1 cellular context compared by ENCODE assay signal in the genomic region with DNA sequence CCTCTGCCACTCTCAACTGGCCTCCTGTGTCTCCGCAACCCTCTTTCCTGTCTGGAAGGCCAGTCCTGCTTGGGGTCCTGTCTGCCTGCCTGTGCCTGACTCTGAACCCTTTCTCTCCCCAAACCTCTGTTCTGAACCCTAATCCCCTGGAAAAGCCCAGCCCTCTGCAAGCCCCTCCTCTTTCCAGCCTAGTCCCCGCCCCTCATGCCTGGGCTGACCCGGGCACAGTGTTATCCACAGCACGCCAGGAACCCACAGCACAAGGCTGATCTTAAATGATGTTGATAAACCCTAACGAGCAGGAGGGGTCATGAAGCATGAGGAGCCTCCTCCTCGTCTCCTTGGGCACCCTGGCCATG.
TF ChIP-seq lines count a peak whose summit lies in the region.

A gene (minus strand): TSS at position 115 of the 359 bp plus-strand sequence. CDS start 153 bp downstream, outside the sequence.

TF ChIP-seq in GM23338, 12 proteins besides CTCF, POLR2A, EP300 and RAD21 (continued from another document):
- TF ChIP-seq, protein P1, sequence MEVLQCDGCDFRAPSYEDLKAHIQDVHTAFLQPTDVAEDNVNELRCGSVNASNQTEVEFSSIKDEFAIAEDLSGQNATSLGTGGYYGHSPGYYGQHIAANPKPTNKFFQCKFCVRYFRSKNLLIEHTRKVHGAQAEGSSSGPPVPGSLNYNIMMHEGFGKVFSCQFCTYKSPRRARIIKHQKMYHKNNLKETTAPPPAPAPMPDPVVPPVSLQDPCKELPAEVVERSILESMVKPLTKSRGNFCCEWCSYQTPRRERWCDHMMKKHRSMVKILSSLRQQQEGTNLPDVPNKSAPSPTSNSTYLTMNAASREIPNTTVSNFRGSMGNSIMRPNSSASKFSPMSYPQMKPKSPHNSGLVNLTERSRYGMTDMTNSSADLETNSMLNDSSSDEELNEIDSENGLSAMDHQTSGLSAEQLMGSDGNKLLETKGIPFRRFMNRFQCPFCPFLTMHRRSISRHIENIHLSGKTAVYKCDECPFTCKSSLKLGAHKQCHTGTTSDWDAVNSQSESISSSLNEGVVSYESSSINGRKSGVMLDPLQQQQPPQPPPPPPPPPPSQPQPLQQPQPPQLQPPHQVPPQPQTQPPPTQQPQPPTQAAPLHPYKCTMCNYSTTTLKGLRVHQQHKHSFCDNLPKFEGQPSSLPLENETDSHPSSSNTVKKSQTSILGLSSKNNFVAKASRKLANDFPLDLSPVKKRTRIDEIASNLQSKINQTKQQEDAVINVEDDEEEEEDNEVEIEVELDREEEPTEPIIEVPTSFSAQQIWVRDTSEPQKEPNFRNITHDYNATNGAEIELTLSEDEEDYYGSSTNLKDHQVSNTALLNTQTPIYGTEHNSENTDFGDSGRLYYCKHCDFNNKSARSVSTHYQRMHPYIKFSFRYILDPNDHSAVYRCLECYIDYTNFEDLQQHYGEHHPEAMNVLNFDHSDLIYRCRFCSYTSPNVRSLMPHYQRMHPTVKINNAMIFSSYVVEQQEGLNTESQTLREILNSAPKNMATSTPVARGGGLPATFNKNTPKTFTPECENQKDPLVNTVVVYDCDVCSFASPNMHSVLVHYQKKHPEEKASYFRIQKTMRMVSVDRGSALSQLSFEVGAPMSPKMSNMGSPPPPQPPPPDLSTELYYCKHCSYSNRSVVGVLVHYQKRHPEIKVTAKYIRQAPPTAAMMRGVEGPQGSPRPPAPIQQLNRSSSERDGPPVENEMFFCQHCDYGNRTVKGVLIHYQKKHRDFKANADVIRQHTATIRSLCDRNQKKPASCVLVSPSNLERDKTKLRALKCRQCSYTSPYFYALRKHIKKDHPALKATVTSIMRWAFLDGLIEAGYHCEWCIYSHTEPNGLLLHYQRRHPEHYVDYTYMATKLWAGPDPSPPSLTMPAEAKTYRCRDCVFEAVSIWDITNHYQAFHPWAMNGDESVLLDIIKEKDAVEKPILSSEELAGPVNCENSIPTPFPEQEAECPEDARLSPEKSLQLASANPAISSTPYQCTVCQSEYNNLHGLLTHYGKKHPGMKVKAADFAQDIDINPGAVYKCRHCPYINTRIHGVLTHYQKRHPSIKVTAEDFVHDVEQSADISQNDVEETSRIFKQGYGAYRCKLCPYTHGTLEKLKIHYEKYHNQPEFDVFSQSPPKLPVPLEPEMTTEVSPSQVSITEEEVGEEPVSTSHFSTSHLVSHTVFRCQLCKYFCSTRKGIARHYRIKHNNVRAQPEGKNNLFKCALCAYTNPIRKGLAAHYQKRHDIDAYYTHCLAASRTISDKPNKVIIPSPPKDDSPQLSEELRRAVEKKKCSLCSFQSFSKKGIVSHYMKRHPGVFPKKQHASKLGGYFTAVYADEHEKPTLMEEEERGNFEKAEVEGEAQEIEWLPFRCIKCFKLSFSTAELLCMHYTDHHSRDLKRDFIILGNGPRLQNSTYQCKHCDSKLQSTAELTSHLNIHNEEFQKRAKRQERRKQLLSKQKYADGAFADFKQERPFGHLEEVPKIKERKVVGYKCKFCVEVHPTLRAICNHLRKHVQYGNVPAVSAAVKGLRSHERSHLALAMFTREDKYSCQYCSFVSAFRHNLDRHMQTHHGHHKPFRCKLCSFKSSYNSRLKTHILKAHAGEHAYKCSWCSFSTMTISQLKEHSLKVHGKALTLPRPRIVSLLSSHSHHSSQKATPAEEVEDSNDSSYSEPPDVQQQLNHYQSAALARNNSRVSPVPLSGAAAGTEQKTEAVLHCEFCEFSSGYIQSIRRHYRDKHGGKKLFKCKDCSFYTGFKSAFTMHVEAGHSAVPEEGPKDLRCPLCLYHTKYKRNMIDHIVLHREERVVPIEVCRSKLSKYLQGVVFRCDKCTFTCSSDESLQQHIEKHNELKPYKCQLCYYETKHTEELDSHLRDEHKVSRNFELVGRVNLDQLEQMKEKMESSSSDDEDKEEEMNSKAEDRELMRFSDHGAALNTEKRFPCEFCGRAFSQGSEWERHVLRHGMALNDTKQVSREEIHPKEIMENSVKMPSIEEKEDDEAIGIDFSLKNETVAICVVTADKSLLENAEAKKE (CRISPR knock-in tag; IDR thresholded peaks at IDR 0.05): no peak
- no peak for TF ChIP-seq EZH2 (IDR thresholded peaks at IDR 0.05; ENCODE audit: low read depth, unreplicated experiment)
- TF ChIP-seq CREB1 (CRISPR knock-in tag; IDR thresholded peaks at IDR 0.05; ENCODE audit: low read depth): no peak
- TF ChIP-seq POLR2AphosphoS5 (IDR thresholded peaks at IDR 0.05; ENCODE audit: low read depth): no peak
- no peak for TF ChIP-seq ZNF114 (CRISPR knock-in tag; IDR thresholded peaks at IDR 0.05)
- TF ChIP-seq STAT1 (IDR thresholded peaks at IDR 0.05; ENCODE audit: unreplicated experiment): no peak
- TF ChIP-seq NANOG (IDR thresholded peaks at IDR 0.05; ENCODE audit: borderline replicate concordance): no peak
- TF ChIP-seq JUNB (IDR thresholded peaks at IDR 0.05; ENCODE audit: unreplicated experiment): no peak
- TF ChIP-seq ZNF331 (CRISPR knock-in tag; IDR thresholded peaks at IDR 0.05; ENCODE audit: low read depth): no peak
- TF ChIP-seq EZH2phosphoT487 (IDR thresholded peaks at IDR 0.05; ENCODE audit: unreplicated experiment): no peak
- TF ChIP-seq, protein P2, sequence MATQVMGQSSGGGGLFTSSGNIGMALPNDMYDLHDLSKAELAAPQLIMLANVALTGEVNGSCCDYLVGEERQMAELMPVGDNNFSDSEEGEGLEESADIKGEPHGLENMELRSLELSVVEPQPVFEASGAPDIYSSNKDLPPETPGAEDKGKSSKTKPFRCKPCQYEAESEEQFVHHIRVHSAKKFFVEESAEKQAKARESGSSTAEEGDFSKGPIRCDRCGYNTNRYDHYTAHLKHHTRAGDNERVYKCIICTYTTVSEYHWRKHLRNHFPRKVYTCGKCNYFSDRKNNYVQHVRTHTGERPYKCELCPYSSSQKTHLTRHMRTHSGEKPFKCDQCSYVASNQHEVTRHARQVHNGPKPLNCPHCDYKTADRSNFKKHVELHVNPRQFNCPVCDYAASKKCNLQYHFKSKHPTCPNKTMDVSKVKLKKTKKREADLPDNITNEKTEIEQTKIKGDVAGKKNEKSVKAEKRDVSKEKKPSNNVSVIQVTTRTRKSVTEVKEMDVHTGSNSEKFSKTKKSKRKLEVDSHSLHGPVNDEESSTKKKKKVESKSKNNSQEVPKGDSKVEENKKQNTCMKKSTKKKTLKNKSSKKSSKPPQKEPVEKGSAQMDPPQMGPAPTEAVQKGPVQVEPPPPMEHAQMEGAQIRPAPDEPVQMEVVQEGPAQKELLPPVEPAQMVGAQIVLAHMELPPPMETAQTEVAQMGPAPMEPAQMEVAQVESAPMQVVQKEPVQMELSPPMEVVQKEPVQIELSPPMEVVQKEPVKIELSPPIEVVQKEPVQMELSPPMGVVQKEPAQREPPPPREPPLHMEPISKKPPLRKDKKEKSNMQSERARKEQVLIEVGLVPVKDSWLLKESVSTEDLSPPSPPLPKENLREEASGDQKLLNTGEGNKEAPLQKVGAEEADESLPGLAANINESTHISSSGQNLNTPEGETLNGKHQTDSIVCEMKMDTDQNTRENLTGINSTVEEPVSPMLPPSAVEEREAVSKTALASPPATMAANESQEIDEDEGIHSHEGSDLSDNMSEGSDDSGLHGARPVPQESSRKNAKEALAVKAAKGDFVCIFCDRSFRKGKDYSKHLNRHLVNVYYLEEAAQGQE (IDR thresholded peaks at IDR 0.05; ENCODE audit: unreplicated experiment): no peak
